ENCODE assay signal across 15 cellular contexts in genomic region chr2:234437642-234438321, GRCh38. TPM values are rescaled to one million over a fixed set of nuclear protein-coding genes. Genes with fewer than 3 reads are reported as not detected.
DNase-seq lines count a peak whose midpoint lies in the region; ATAC-seq and TF ChIP-seq lines count a peak whose summit lies in the region.
"Had no signal": no experiment of that assay in that cellular context is flagged by ENCODE, and none has a peak within 500 bp of the region (broad histone marks: within the 10 kb centered on the region; RNA-seq: fewer than 3 reads in every experiment).

No MANE protein-coding gene starts in this region.

- TF ChIP-seq CTCF in natural killer cell (IDR thresholded peaks at IDR 0.05): no peak
- TF ChIP-seq CTCF in OCI-LY1 (IDR thresholded peaks at IDR 0.05; ENCODE audit: low read length): no peak
- TF ChIP-seq CTCF in heart right ventricle (IDR thresholded peaks at IDR 0.05): no peak
- TF ChIP-seq CTCF in WTC11 (IDR thresholded peaks at IDR 0.05): no peak

- CTCF ChIA-PET in WTC11 (lab: Charles Lee): no interaction called here

- WGBS in heart right ventricle, 2 donors: 40 to 47% methylated on average over 11 of the region's 11 CpGs

- H3K27ac Mint-ChIP-seq in natural killer cell: peak overlapping the region; percentile 58 to 76
- peak overlapping the region in 1 of 2 donors; percentile 73 for H3K27ac Mint-ChIP-seq in natural killer cell treated with Interleukin-12 subunit alpha and Interleukin-12 subunit beta and Interleukin-15 and Interleukin-18, amount 100 ng/mL, for 72 hours
- no peak overlapping the region for H3K27ac Mint-ChIP-seq in WTC11
- H3K27ac Mint-ChIP-seq: endodermal cell, H9 had no signal

- H2AFZ ChIP-seq in OCI-LY1 (ENCODE audit: low read length): no peak overlapping the region

- H3K4me3 Mint-ChIP-seq in natural killer cell: no peak overlapping the region
- no peak overlapping the region for H3K4me3 Mint-ChIP-seq in natural killer cell treated with Interleukin-12 subunit alpha and Interleukin-12 subunit beta and Interleukin-15 and Interleukin-18, amount 100 ng/mL, for 72 hours
- no peak overlapping the region for H3K4me3 Mint-ChIP-seq in WTC11
- H3K4me3 Mint-ChIP-seq: endodermal cell, H9 had no signal

- no peaks in the 10 kb centered on the region for H3K36me3 ChIP-seq in OCI-LY1 (ENCODE audit: insufficient read depth, low read length)
- no peaks in the 10 kb centered on the region for H3K36me3 ChIP-seq in heart right ventricle
- H3K36me3 ChIP-seq: adrenal gland, upper lobe of right lung had no signal

- no peak overlapping the region for H3K9ac ChIP-seq in OCI-LY1 (ENCODE audit: low read length)

- H3F3A ChIP-seq in OCI-LY1 (ENCODE audit: insufficient read depth, low read length): no peaks in the 10 kb centered on the region

- no peak overlapping the region for H3K4me2 ChIP-seq in OCI-LY1 (ENCODE audit: low read length)

- H3K9me2 ChIP-seq in OCI-LY1 (ENCODE audit: low read depth, low read length): no peaks in the 10 kb centered on the region

- H3K4me3 ChIP-seq in OCI-LY1 (ENCODE audit: low read depth, low read length, poor library complexity, severe bottlenecking): no peak overlapping the region
- H3K4me3 ChIP-seq in heart right ventricle: no peak overlapping the region
- H3K4me3 ChIP-seq: adrenal gland, upper lobe of right lung had no signal

- DNase-seq in natural killer cell (no peak), heart right ventricle (peak in 1 of 2 donors; percentile 50), WTC11 (ENCODE audit: low spot score) (no peak), NCI-H2171 (lab: John Stamatoyannopoulos, UW) (no peak)
- DNase-seq in natural killer cell treated with Interleukin-12 subunit alpha and Interleukin-12 subunit beta and Interleukin-15 and Interleukin-18, amount 100 ng/mL, for 72 hours (ENCODE audit: low spot score): no peak
- DNase-seq: endodermal cell, H9, mesendoderm, NCI-H526, right cardiac atrium, upper lobe of right lung had no signal

- H3K36me3 Mint-ChIP-seq in natural killer cell (no peaks in the 10 kb centered on the region), WTC11 (no peaks in the 10 kb centered on the region)
- no peaks in the 10 kb centered on the region for H3K36me3 Mint-ChIP-seq in natural killer cell treated with Interleukin-12 subunit alpha and Interleukin-12 subunit beta and Interleukin-15 and Interleukin-18, amount 100 ng/mL, for 72 hours

- H4K20me1 ChIP-seq in OCI-LY1 (ENCODE audit: insufficient read depth, low read length): no peaks in the 10 kb centered on the region

- intact Hi-C loops in natural killer cell (cut with micrococcal nuclease) (no loop called here), heart right ventricle (cut with DNase I) (loop anchor here in 1 of 10 donors (5.0 kb wide), 1 partner anchor 55 kb away; no protein-coding TSS in a partner anchor)

- H3K4me1 Mint-ChIP-seq in natural killer cell (peaks cover 41 to 63% of the 10 kb centered on the region in 2 donors), WTC11 (peaks cover 17% of the 10 kb centered on the region)
- peaks cover 21 to 45% of the 10 kb centered on the region in 2 donors for H3K4me1 Mint-ChIP-seq in natural killer cell treated with Interleukin-12 subunit alpha and Interleukin-12 subunit beta and Interleukin-15 and Interleukin-18, amount 100 ng/mL, for 72 hours (ENCODE audit: low read depth in 2 of 2)

- no peaks in the 10 kb centered on the region for H3K79me2 ChIP-seq in OCI-LY1 (ENCODE audit: insufficient read depth, low read length)

- ATAC-seq in natural killer cell (no peak), heart right ventricle (peak; percentile 34 to 82 (median 66)), HG03159 (IDR thresholded peaks at IDR 0.05; ENCODE audit: unreplicated experiment) (no peak), WTC11 (no peak)
- ATAC-seq in natural killer cell treated with Interleukin-12 subunit alpha and Interleukin-12 subunit beta and Interleukin-15 and Interleukin-18, amount 100 ng/mL, for 72 hours: no peak

- H3K27me3 Mint-ChIP-seq in natural killer cell (ENCODE audit: low read depth in 2 of 2): no peaks in the 10 kb centered on the region
- no peaks in the 10 kb centered on the region for H3K27me3 Mint-ChIP-seq in natural killer cell treated with Interleukin-12 subunit alpha and Interleukin-12 subunit beta and Interleukin-15 and Interleukin-18, amount 100 ng/mL, for 72 hours
- H3K27me3 Mint-ChIP-seq in WTC11 (ENCODE audit: low read depth): peaks cover 2% of the 10 kb centered on the region; the same call in 1 of the 2 replicates

- POLR2A ChIA-PET in WTC11 (lab: Charles Lee): interaction anchor here (1.1 kb wide), 1 partner anchor 9 kb away, joined by 3 read pairs; no protein-coding TSS in a partner anchor

- peaks cover 18% of the 10 kb centered on the region for H3K4me1 ChIP-seq in OCI-LY1 (ENCODE audit: insufficient read depth, low read length, severe bottlenecking)
- H3K4me1 ChIP-seq in heart right ventricle: peaks cover 0 to 43% (median 31%) of the 10 kb centered on the region in 9 donors
- H3K4me1 ChIP-seq: adrenal gland had no signal

- H3K9me3 ChIP-seq in OCI-LY1 (ENCODE audit: low read length) (no peaks in the 10 kb centered on the region), heart right ventricle (no peaks in the 10 kb centered on the region)
- H3K9me3 ChIP-seq: adrenal gland, upper lobe of right lung had no signal

- H3K9me3 Mint-ChIP-seq in natural killer cell: peaks cover 0 to 3% of the 10 kb centered on the region in 2 donors
- peaks cover 3% of the 10 kb centered on the region for H3K9me3 Mint-ChIP-seq in natural killer cell treated with Interleukin-12 subunit alpha and Interleukin-12 subunit beta and Interleukin-15 and Interleukin-18, amount 100 ng/mL, for 72 hours
- no peaks in the 10 kb centered on the region for H3K9me3 Mint-ChIP-seq in WTC11
- H3K9me3 Mint-ChIP-seq: endodermal cell, H9 had no signal

- no peaks in the 10 kb centered on the region for H3K27me3 ChIP-seq in OCI-LY1 (ENCODE audit: insufficient read depth, low read length)
- no peaks in the 10 kb centered on the region for H3K27me3 ChIP-seq in heart right ventricle
- H3K27me3 ChIP-seq: adrenal gland, upper lobe of right lung had no signal

- peak overlapping the region; percentile 41 for H3K27ac ChIP-seq in OCI-LY1 (ENCODE audit: low read depth, low read length, poor library complexity, severe bottlenecking)
- H3K27ac ChIP-seq in heart right ventricle: peak overlapping the region in 3 of 10 donors; percentile 24 to 47 (median 41)
- peak overlapping the region; percentile 50 for H3K27ac ChIP-seq in temporal lobe (ENCODE audit: low read depth, low read length)
- H3K27ac ChIP-seq: adrenal gland, upper lobe of right lung had no signal

TF ChIP-seq in WTC11, 78 proteins besides CTCF, POLR2A, EP300 and RAD21 (continues in another document):
- TF ChIP-seq SOX15 (CRISPR knock-in tag; IDR thresholded peaks at IDR 0.05) (no peak), HMGA2 (CRISPR knock-in tag; IDR thresholded peaks at IDR 0.05) (no peak), ZBTB21 (CRISPR knock-in tag; IDR thresholded peaks at IDR 0.05; ENCODE audit: borderline replicate concordance) (no peak), AFF4 (CRISPR knock-in tag; IDR thresholded peaks at IDR 0.05; ENCODE audit: borderline replicate concordance) (no peak)

RNA-seq across cellular contexts. Expression of gene ARL4C, which starts 59.1 kb away (rescaled TPM):
- total RNA-seq in natural killer cell: 100 to 1,000 TPM; 492 to 756 (median 664) TPM
- total RNA-seq in natural killer cell treated with Interleukin-12 subunit alpha and Interleukin-12 subunit beta and Interleukin-15 and Interleukin-18, amount 100 ng/mL, for 72 hours: 100 to 1,000 TPM in 1 of 2 donors, 10 to 100 TPM in 1; 99.5 to 136 TPM
- total RNA-seq in heart right ventricle: 10 to 100 TPM in 1 of 10 donors, 1 to 10 TPM in 9; 1.1 to 13.3 (median 3.1) TPM
- 1 to 10 TPM; 1.0 to 1.2 TPM for polyA plus RNA-seq in heart right ventricle
- 43.3 TPM for total RNA-seq in temporal lobe
- 9.3 to 10.6 TPM (median 10.4 TPM) in 3 replicates for total RNA-seq in WTC11 (2021)

Comparison
In these comparisons a context has a peak if more than half of its experiments do, and no peak if none do; other contexts are left out.
1. ATAC-seq: peak in heart right ventricle (8 of 8); none in natural killer cell (0 of 3), natural killer cell treated with Interleukin-12 subunit alpha and Interleukin-12 subunit beta and Interleukin-15 and Interleukin-18, amount 100 ng/mL, for 72 hours (0 of 2), HG03159 (single experiment) and WTC11 (single experiment).